In genomic region chr7:132576723-132577089, GRCh38 we compare ENCODE assay signal across 8 cellular contexts. TPM values are rescaled to one million over a fixed set of nuclear protein-coding genes. Genes with fewer than 3 reads are reported as not detected.
DNase-seq lines count a peak whose midpoint lies in the region; ATAC-seq, FAIRE-seq and TF ChIP-seq lines count a peak whose summit lies in the region.

No MANE protein-coding gene starts in this region.

- H3K4me3 ChIP-seq in left ventricle myocardium inferior: peak overlapping the region; percentile 79
- peak overlapping the region; percentile 30 to 32 for H3K4me3 ChIP-seq in prostate gland

- peaks cover 35% of the 10 kb centered on the region for H3K4me1 Mint-ChIP-seq in T-helper 17 cell

- H3K4me1 ChIP-seq in left ventricle myocardium inferior: peaks cover 50% of the 10 kb centered on the region
- peaks cover 4% of the 10 kb centered on the region for H3K4me1 ChIP-seq in prostate gland (replicated peaks)

- ATAC-seq in T-helper 17 cell: no peak
- no peak for ATAC-seq in GM19351 (IDR thresholded peaks at IDR 0.05; ENCODE audit: unreplicated experiment)
- ATAC-seq in GM21381 (IDR thresholded peaks at IDR 0.05; ENCODE audit: unreplicated experiment): no peak

- H3K4me3 Mint-ChIP-seq in T-helper 17 cell: peak overlapping the region; percentile 83

- no peak for TF ChIP-seq CTCF in left ventricle myocardium inferior (IDR thresholded peaks at IDR 0.05; ENCODE audit: borderline replicate concordance)
- no peak for TF ChIP-seq CTCF in prostate gland (IDR thresholded peaks at IDR 0.05)

- H3K27ac ChIP-seq in left ventricle myocardium inferior (replicated peaks): peak overlapping the region; percentile 62
- H3K27ac ChIP-seq in prostate gland: no peak overlapping the region

- H3K9me3 ChIP-seq in T-helper 17 cell (ENCODE audit: control insufficient read depth, low read length, poor library complexity, severe bottlenecking) (no peaks in the 10 kb centered on the region), left ventricle myocardium inferior (replicated peaks) (no peaks in the 10 kb centered on the region), prostate gland (no peaks in the 10 kb centered on the region)

- DNase-seq in COLO668 (lab: John Stamatoyannopoulos, UW; ENCODE audit: unreplicated experiment): peak; percentile 50
- DNase-seq in T-helper 17 cell: no peak
- DNase-seq in left ventricle myocardium inferior: no peak
- DNase-seq in prostate gland (ENCODE audit: low spot score): no peak
- no peak for DNase-seq in HTR-8/SVneo (ENCODE audit: insufficient read length, low spot score)
- no peak for DNase-seq in NCI-H446 treated with DMSO at 0.1 percent for 48 hours (lab: John Stamatoyannopoulos, UW)

- H3K27me3 Mint-ChIP-seq in T-helper 17 cell: peaks cover 73% of the 10 kb centered on the region

- no peak for FAIRE-seq in HTR-8/SVneo (lab: Jason Lieb, UNC)

- WGBS in prostate gland: 0% methylated on average over 5 of the region's 55 CpGs

- H3K36me3 ChIP-seq in left ventricle myocardium inferior (no peaks in the 10 kb centered on the region), prostate gland (no peaks in the 10 kb centered on the region)

- intact Hi-C loops in left ventricle myocardium inferior (cut with micrococcal nuclease): no loop called here
- intact Hi-C loops in prostate gland (cut with DNase I): no loop called here

- no peak overlapping the region for H3K27ac Mint-ChIP-seq in T-helper 17 cell

- H3K27me3 ChIP-seq in left ventricle myocardium inferior (ENCODE audit: low read depth): peaks cover 61% of the 10 kb centered on the region
- H3K27me3 ChIP-seq in prostate gland (replicated peaks; ENCODE audit: insufficient read depth): peaks cover 17% of the 10 kb centered on the region

- H3K36me3 Mint-ChIP-seq in T-helper 17 cell (ENCODE audit: low read depth): peaks cover 2% of the 10 kb centered on the region

- TF ChIP-seq POLR2A in prostate gland (IDR thresholded peaks at IDR 0.05): no peak

RNA-seq across cellular contexts. Expression of gene PLXNA4, which starts 0.4 kb away (rescaled TPM):
- total RNA-seq in T-helper 17 cell (10 to 100 TPM in 1 of 2 donors, 1 to 10 TPM in 1; 9.5 to 11.7 TPM), left ventricle myocardium inferior (18.1 TPM), prostate gland (1 to 10 TPM in 1 of 2 donors, under 1 TPM in 1; 0.41 to 2.8 TPM)
